1 cellular context compared by ENCODE assay signal in genomic region chr6:122789078-122789861, GRCh38.
TF ChIP-seq lines count a peak whose summit lies in the region.

Gene SMPDL3A (plus strand): TSS chr6:122789258. CDS start chr6:122789347, 89 bp downstream.

TF ChIP-seq in WTC11, 78 proteins besides CTCF, POLR2A, EP300 and RAD21 (continued from another document and continues in another):
- TF ChIP-seq HMGXB4 (CRISPR knock-in tag; IDR thresholded peaks at IDR 0.05): peak; percentile 99
- TF ChIP-seq GTF2I (CRISPR knock-in tag; conservative IDR thresholded peaks at IDR 0.05): no peak
- TF ChIP-seq STAT6 (CRISPR knock-in tag; conservative IDR thresholded peaks at IDR 0.05; ENCODE audit: low read depth): no peak
- 0 out of 2 replicates have a peak, but pooled peaks have one; percentile 21 for TF ChIP-seq PRRX2 (CRISPR knock-in tag; IDR thresholded peaks at IDR 0.05)
- TF ChIP-seq ZNF423 (CRISPR knock-in tag; IDR thresholded peaks at IDR 0.05): no peak
- TF ChIP-seq USF1 (CRISPR knock-in tag; IDR thresholded peaks at IDR 0.05): peak; percentile 74
- no peak for TF ChIP-seq TCF7 (CRISPR knock-in tag; IDR thresholded peaks at IDR 0.05; ENCODE audit: low read depth)
- TF ChIP-seq ATF6 (CRISPR knock-in tag; IDR thresholded peaks at IDR 0.05): no peak
- peak; percentile 95 for TF ChIP-seq FOXP4 (CRISPR knock-in tag; IDR thresholded peaks at IDR 0.05)
- no peak for TF ChIP-seq ZNF121 (CRISPR knock-in tag; IDR thresholded peaks at IDR 0.05)
- peak; percentile 91; the same call in 1 of the 2 replicates for TF ChIP-seq CBFB (CRISPR knock-in tag; IDR thresholded peaks at IDR 0.05; ENCODE audit: low read depth)
- TF ChIP-seq ERG (CRISPR knock-in tag; IDR thresholded peaks at IDR 0.05): no peak
- TF ChIP-seq E2F4 (CRISPR knock-in tag; IDR thresholded peaks at IDR 0.05; ENCODE audit: borderline replicate concordance, low read depth): peak; percentile 64; the same call in 1 of the 2 replicates
- TF ChIP-seq ZNF425 (CRISPR knock-in tag; conservative IDR thresholded peaks at IDR 0.05): no peak
- TF ChIP-seq ZNF219 (CRISPR knock-in tag; IDR thresholded peaks at IDR 0.05; ENCODE audit: borderline replicate concordance): peak; percentile 64; the same call in 1 of the 2 replicates
- peak; percentile 85; the same call in 1 of the 2 replicates for TF ChIP-seq MYBL2 (CRISPR knock-in tag; IDR thresholded peaks at IDR 0.05)
- peak; percentile 83 for TF ChIP-seq FOXK1 (CRISPR knock-in tag; IDR thresholded peaks at IDR 0.05)
- TF ChIP-seq EMX1 (CRISPR knock-in tag; IDR thresholded peaks at IDR 0.05): no peak
- TF ChIP-seq KAT7 (CRISPR knock-in tag; IDR thresholded peaks at IDR 0.05; ENCODE audit: borderline replicate concordance): no peak
- no peak for TF ChIP-seq SOX15 (CRISPR knock-in tag; IDR thresholded peaks at IDR 0.05)
- no peak for TF ChIP-seq NFATC4 (CRISPR knock-in tag; IDR thresholded peaks at IDR 0.05)
- no peak for TF ChIP-seq SMAD4 (CRISPR knock-in tag; IDR thresholded peaks at IDR 0.05)
- TF ChIP-seq ESRRA (CRISPR knock-in tag; IDR thresholded peaks at IDR 0.05; ENCODE audit: borderline replicate concordance): peak; percentile 69; the same call in 1 of the 2 replicates
- TF ChIP-seq MLX (CRISPR knock-in tag; IDR thresholded peaks at IDR 0.05): peak; percentile 54; the same call in 1 of the 2 replicates
- TF ChIP-seq OVOL2 (CRISPR knock-in tag; IDR thresholded peaks at IDR 0.05; ENCODE audit: borderline replicate concordance): no peak
- no peak for TF ChIP-seq MXD4 (CRISPR knock-in tag; IDR thresholded peaks at IDR 0.05; ENCODE audit: borderline replicate concordance)
- no peak for TF ChIP-seq ZNF512 (CRISPR knock-in tag; IDR thresholded peaks at IDR 0.05; ENCODE audit: borderline replicate concordance)
- no peak for TF ChIP-seq ZNF532 (CRISPR knock-in tag; IDR thresholded peaks at IDR 0.05; ENCODE audit: borderline replicate concordance)
- TF ChIP-seq TEAD4 (CRISPR knock-in tag; IDR thresholded peaks at IDR 0.05): peak; percentile 54; the same call in 1 of the 2 replicates
- no peak for TF ChIP-seq NR1H2 (CRISPR knock-in tag; IDR thresholded peaks at IDR 0.05)
- TF ChIP-seq NR3C1 (CRISPR knock-in tag; conservative IDR thresholded peaks at IDR 0.05; ENCODE audit: low read depth): peak; percentile 89; the same call in 1 of the 2 replicates
- 0 out of 2 replicates have a peak, but pooled peaks have one; percentile 29 for TF ChIP-seq PREB (CRISPR knock-in tag; IDR thresholded peaks at IDR 0.05; ENCODE audit: borderline replicate concordance)
